ENCODE assay signal across 16 cellular contexts in genomic region chr18:46856975-46857374, GRCh38.
DNase-seq lines count a peak whose midpoint lies in the region; ATAC-seq and TF ChIP-seq lines count a peak whose summit lies in the region.
"Had no signal": no experiment of that assay in that cellular context is flagged by ENCODE, and none has a peak within 500 bp of the region (broad histone marks: within the 10 kb centered on the region; RNA-seq: fewer than 3 reads in every experiment).

No MANE protein-coding gene starts in this region.

- H3K36me3 ChIP-seq in heart right ventricle (peaks cover 0 to 45% (median 9%) of the 10 kb centered on the region in 9 donors), suprapubic skin (peaks cover 18% of the 10 kb centered on the region)

- TF ChIP-seq CTCF in heart right ventricle (IDR thresholded peaks at IDR 0.05) (peak in 2 of 9 donors; percentile 17 to 24), fibroblast of pulmonary artery (IDR thresholded peaks at IDR 0.05; ENCODE audit: low read length, missing control alignments) (no peak), suprapubic skin (IDR thresholded peaks at IDR 0.05) (no peak)

- H3K9me3 ChIP-seq in heart right ventricle (no peaks in the 10 kb centered on the region), suprapubic skin (no peaks in the 10 kb centered on the region)
- H3K9me3 ChIP-seq: tibial nerve had no signal

- no peak for TF ChIP-seq POLR2A in suprapubic skin (IDR thresholded peaks at IDR 0.05)

- ATAC-seq in left ventricle myocardium superior: peak; percentile 47
- no peak for ATAC-seq in heart right ventricle
- no peak for ATAC-seq in HG02938 (IDR thresholded peaks at IDR 0.05; ENCODE audit: unreplicated experiment)
- ATAC-seq in HG02870 (IDR thresholded peaks at IDR 0.05; ENCODE audit: unreplicated experiment): no peak
- ATAC-seq: WTC11 had no signal

- H3K27me3 ChIP-seq in heart right ventricle (no peaks in the 10 kb centered on the region), suprapubic skin (no peaks in the 10 kb centered on the region)
- H3K27me3 ChIP-seq: tibial nerve had no signal

- H3K4me1 ChIP-seq in heart right ventricle: peaks cover 0 to 11% (median 0%) of the 10 kb centered on the region in 9 donors
- no peaks in the 10 kb centered on the region for H3K4me1 ChIP-seq in suprapubic skin

- H3K27ac ChIP-seq in heart right ventricle (no peak overlapping the region), suprapubic skin (no peak overlapping the region)
- H3K27ac ChIP-seq: SK-N-MC, skin epidermis, tibial nerve had no signal

- intact Hi-C loops in left ventricle myocardium superior (cut with micrococcal nuclease): no loop called here
- intact Hi-C loops in heart right ventricle (cut with DNase I): loop anchor here in 1 of 10 donors (5.0 kb wide), 1 partner anchor 1435 kb away; no protein-coding TSS in a partner anchor

- no peak for TF ChIP-seq EP300 in suprapubic skin (IDR thresholded peaks at IDR 0.05)

- H3K4me3 ChIP-seq in heart right ventricle: no peak overlapping the region
- H3K4me3 ChIP-seq in fibroblast of pulmonary artery (replicated peaks; ENCODE audit: low read depth, low read length): no peak overlapping the region
- no peak overlapping the region for H3K4me3 ChIP-seq in suprapubic skin
- H3K4me3 ChIP-seq: SK-N-MC, skin epidermis, tibial nerve had no signal

- DNase-seq in left ventricle myocardium superior (no peak), heart right ventricle (no peak), NCI-H69 (lab: John Stamatoyannopoulos, UW) (peak; percentile 55), fibroblast of pulmonary artery (ENCODE audit: low read depth) (peak; percentile 8), EL (no peak), suprapubic skin (ENCODE audit: low spot score in 2 of 2) (no peak)
- DNase-seq: AML-193, GF-D8, naive B cell, NCI-H774 had no signal

Comparison
In these comparisons a context has a peak if more than half of its experiments do, and no peak if none do; other contexts are left out.
1. DNase-seq: peak in NCI-H69 (single experiment) and fibroblast of pulmonary artery (single experiment); none in left ventricle myocardium superior (single experiment), heart right ventricle (0 of 2), EL (single experiment) and suprapubic skin (0 of 2).